In genomic region chr5:1006656-1007071, GRCh38 we compare ENCODE assay signal across 17 cellular contexts. TPM values are rescaled to one million over a fixed set of nuclear protein-coding genes. Genes with fewer than 3 reads are reported as not detected.
DNase-seq lines count a peak whose midpoint lies in the region; ATAC-seq and TF ChIP-seq lines count a peak whose summit lies in the region.
"Had no signal": no experiment of that assay in that cellular context is flagged by ENCODE, and none has a peak within 500 bp of the region (broad histone marks: within the 10 kb centered on the region; RNA-seq: fewer than 3 reads in every experiment).

No MANE protein-coding gene starts in this region.

- peaks cover 76% of the 10 kb centered on the region for H3K27me3 Mint-ChIP-seq in activated CD8-positive, alpha-beta memory T cell treated with anti-CD3 and anti-CD28 coated beads, Interleukin-2, amount 10 ng/mL, durations not matched to agents 7 days and 5 days
- H3K27me3 Mint-ChIP-seq in progenitor cell of endocrine pancreas = peaks cover 49% of the 10 kb centered on the region

- H3K4me1 Mint-ChIP-seq in activated CD8-positive, alpha-beta memory T cell treated with anti-CD3 and anti-CD28 coated beads, Interleukin-2, amount 10 ng/mL, durations not matched to agents 7 days and 5 days = peaks cover 23% of the 10 kb centered on the region
- peaks cover 22% of the 10 kb centered on the region for H3K4me1 Mint-ChIP-seq in progenitor cell of endocrine pancreas (ENCODE audit: low read depth)

- H3K36me3 ChIP-seq in KMS-11 (ENCODE audit: insufficient read depth) = no peaks in the 10 kb centered on the region; the same call in 1 of the 2 replicates
- H3K36me3 ChIP-seq: prostate gland, thoracic aorta had no signal

- no peaks in the 10 kb centered on the region for H3K27me3 ChIP-seq in KMS-11 (ENCODE audit: insufficient read depth, low read depth)

- peaks cover 78% of the 10 kb centered on the region for H3K4me1 ChIP-seq in KMS-11 (ENCODE audit: low read depth, poor library complexity, severe bottlenecking)

- peak overlapping the region; percentile 81; the same call in 1 of the 2 replicates for H3K4me2 ChIP-seq in KMS-11

- no peaks in the 10 kb centered on the region for H3K9me3 Mint-ChIP-seq in activated CD8-positive, alpha-beta memory T cell treated with anti-CD3 and anti-CD28 coated beads, Interleukin-2, amount 10 ng/mL, durations not matched to agents 7 days and 5 days (ENCODE audit: low read depth)
- no peaks in the 10 kb centered on the region for H3K9me3 Mint-ChIP-seq in progenitor cell of endocrine pancreas (ENCODE audit: low read depth)
- H3K9me3 Mint-ChIP-seq: central memory CD8-positive, alpha-beta T cell had no signal

- H3K4me3 ChIP-seq in KMS-11 (IDR thresholded peaks at IDR 0.05; ENCODE audit: insufficient read depth, low read depth, low read length) = no peak overlapping the region
- H3K4me3 ChIP-seq: K562, prostate gland, SK-N-MC, thoracic aorta had no signal

- no peak overlapping the region for H2AFZ ChIP-seq in KMS-11 (ENCODE audit: low read depth)

- H3K79me2 ChIP-seq in KMS-11 (ENCODE audit: insufficient read depth, low read depth) = peaks cover 26% of the 10 kb centered on the region

- H3K4me3 Mint-ChIP-seq in activated CD8-positive, alpha-beta memory T cell treated with anti-CD3 and anti-CD28 coated beads, Interleukin-2, amount 10 ng/mL, durations not matched to agents 7 days and 5 days = no peak overlapping the region
- peak overlapping the region; percentile 19 for H3K4me3 Mint-ChIP-seq in progenitor cell of endocrine pancreas (ENCODE audit: low read depth)

- H3K27ac Mint-ChIP-seq in activated CD8-positive, alpha-beta memory T cell treated with anti-CD3 and anti-CD28 coated beads, Interleukin-2, amount 10 ng/mL, durations not matched to agents 7 days and 5 days = no peak overlapping the region
- no peak overlapping the region for H3K27ac Mint-ChIP-seq in progenitor cell of endocrine pancreas

- intact Hi-C loops in left colon (cut with DNase I, micrococcal nuclease) = loop anchor here in 1 of 2 donors (10.0 kb wide), 1 partner anchor 138 kb away; no protein-coding TSS in a partner anchor

- DNase-seq in activated CD8-positive, alpha-beta memory T cell treated with anti-CD3 and anti-CD28 coated beads, Interleukin-2, amount 10 ng/mL, durations not matched to agents 7 days and 5 days = peak; percentile 37
- DNase-seq in activated CD8-positive, alpha-beta memory T cell treated with anti-CD3 and anti-CD28 coated beads for 24 hours = no peak
- DNase-seq in left colon = peak; percentile 2 to 15
- no peak for DNase-seq in progenitor cell of endocrine pancreas (ENCODE audit: low spot score, unreplicated experiment)
- no peak for DNase-seq in stimulated activated naive CD4-positive, alpha-beta T cell (lab: John Stamatoyannopoulos, UW)
- no peak for DNase-seq in SW 1271 (lab: John Stamatoyannopoulos, UW)
- no peak for DNase-seq in dedifferentiated amniotic fluid mesenchymal stem cell (ENCODE audit: extremely low spot score)
- DNase-seq: COR-L47, GF-D8, NCI-H1436, NCI-H226 had no signal

- H4K20me1 ChIP-seq in KMS-11 (ENCODE audit: insufficient read depth) = peaks cover 14% of the 10 kb centered on the region

- H3K36me3 Mint-ChIP-seq in activated CD8-positive, alpha-beta memory T cell treated with anti-CD3 and anti-CD28 coated beads, Interleukin-2, amount 10 ng/mL, durations not matched to agents 7 days and 5 days = no peaks in the 10 kb centered on the region
- H3K36me3 Mint-ChIP-seq in progenitor cell of endocrine pancreas (ENCODE audit: insufficient read depth) = no peaks in the 10 kb centered on the region

- no peak for ATAC-seq in activated CD8-positive, alpha-beta memory T cell treated with anti-CD3 and anti-CD28 coated beads, Interleukin-2, amount 10 ng/mL, durations not matched to agents 7 days and 5 days
- ATAC-seq in left colon = no peak
- ATAC-seq: K562 had no signal

- CTCF ChIA-PET in activated CD8-positive, alpha-beta memory T cell treated with anti-CD3 and anti-CD28 coated beads, Interleukin-2, amount 10 ng/mL, durations not matched to agents 7 days and 5 days (lab: Charles Lee) = interaction anchor here (2.4 kb wide), 1 partner anchor 134 kb away, joined by 10 read pairs; no protein-coding TSS in a partner anchor

- H3K27ac ChIP-seq in KMS-11 = peak overlapping the region; percentile 28; the same call in 1 of the 2 replicates
- H3K27ac ChIP-seq: prostate gland, SK-N-MC, thoracic aorta had no signal

- TF ChIP-seq CTCF in KMS-11 (conservative IDR thresholded peaks at IDR 0.05; ENCODE audit: low read depth, low read length) = no peak
- no peak for TF ChIP-seq CTCF in progenitor cell of endocrine pancreas (IDR thresholded peaks at IDR 0.05; ENCODE audit: unreplicated experiment)

- H3K9ac ChIP-seq in KMS-11 = no peak overlapping the region

RNA-seq across cellular contexts. Expression of gene NKD2, which starts 1.9 kb away (rescaled TPM):
- total RNA-seq in activated CD8-positive, alpha-beta memory T cell treated with anti-CD3 and anti-CD28 coated beads, Interleukin-2, amount 10 ng/mL, durations not matched to agents 7 days and 5 days = 1 to 10 TPM; 4.2 to 6.5 TPM
- total RNA-seq in left colon = 1 to 10 TPM; 1.6 TPM
- 23.9 and 28.3 TPM in 2 replicates for total RNA-seq in progenitor cell of endocrine pancreas

Comparison
In these comparisons a context has a peak if more than half of its experiments do, and no peak if none do; other contexts are left out.
1. DNase-seq: peak in activated CD8-positive, alpha-beta memory T cell treated with anti-CD3 and anti-CD28 coated beads, Interleukin-2, amount 10 ng/mL, durations not matched to agents 7 days and 5 days (single experiment) and left colon (2 of 2); none in activated CD8-positive, alpha-beta memory T cell treated with anti-CD3 and anti-CD28 coated beads for 24 hours (single experiment), progenitor cell of endocrine pancreas (single experiment), stimulated activated naive CD4-positive, alpha-beta T cell (0 of 6), SW 1271 (0 of 2) and dedifferentiated amniotic fluid mesenchymal stem cell (single experiment).